ENCODE assay signal across 1 cellular context in the genomic region with DNA sequence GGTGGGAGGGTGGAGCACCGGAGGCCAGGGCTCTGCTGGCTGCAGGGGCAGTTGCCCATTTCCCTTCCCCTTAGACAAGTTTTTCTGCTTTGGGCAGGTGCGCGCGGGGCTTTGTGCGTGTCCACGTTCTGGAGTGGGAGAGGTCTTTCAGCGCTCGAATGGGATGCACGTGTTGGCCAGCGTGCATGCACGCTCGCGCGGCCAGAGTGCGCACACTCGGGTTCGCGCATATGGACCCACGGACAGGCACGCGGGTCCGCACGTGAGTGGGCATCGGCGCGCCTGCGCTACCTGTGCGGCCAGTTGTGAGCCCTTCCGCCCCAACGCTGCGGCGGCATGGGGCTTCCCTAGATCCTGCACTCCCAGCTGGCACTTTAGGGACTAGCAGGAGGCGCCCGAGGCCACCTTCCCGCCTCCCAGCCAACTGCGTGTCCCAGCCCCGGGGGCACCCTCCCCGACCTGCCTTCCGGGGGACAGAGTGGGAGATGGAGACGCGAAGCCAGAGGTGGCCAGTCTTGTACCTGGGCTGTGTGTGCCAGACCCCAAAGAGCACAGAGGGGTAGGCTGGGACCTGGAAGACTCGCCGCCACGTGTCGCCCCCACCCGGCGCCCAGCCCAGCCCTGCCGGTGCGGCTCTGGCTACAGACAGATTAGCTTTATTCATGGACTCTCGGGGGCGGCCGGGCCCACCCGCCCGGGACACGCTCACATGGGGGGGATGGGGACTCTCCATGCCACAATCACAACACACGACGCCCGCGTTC.
TF ChIP-seq lines count a peak whose summit lies in the region.

No MANE protein-coding gene starts in this region.

TF ChIP-seq in HCT116, 20 proteins besides CTCF, POLR2A, EP300 and RAD21:
- TF ChIP-seq POLR2AphosphoS5 (IDR thresholded peaks at IDR 0.05; ENCODE audit: low read depth, low read length) (no peak), EGR1 (IDR thresholded peaks at IDR 0.05; ENCODE audit: low read depth) (no peak), ELF1 (IDR thresholded peaks at IDR 0.05; ENCODE audit: borderline replicate concordance, low read depth) (no peak), SP1 (IDR thresholded peaks at IDR 0.05; ENCODE audit: low read depth) (no peak), ZFX (IDR thresholded peaks at IDR 0.05) (no peak)
- TF ChIP-seq, protein P1, sequence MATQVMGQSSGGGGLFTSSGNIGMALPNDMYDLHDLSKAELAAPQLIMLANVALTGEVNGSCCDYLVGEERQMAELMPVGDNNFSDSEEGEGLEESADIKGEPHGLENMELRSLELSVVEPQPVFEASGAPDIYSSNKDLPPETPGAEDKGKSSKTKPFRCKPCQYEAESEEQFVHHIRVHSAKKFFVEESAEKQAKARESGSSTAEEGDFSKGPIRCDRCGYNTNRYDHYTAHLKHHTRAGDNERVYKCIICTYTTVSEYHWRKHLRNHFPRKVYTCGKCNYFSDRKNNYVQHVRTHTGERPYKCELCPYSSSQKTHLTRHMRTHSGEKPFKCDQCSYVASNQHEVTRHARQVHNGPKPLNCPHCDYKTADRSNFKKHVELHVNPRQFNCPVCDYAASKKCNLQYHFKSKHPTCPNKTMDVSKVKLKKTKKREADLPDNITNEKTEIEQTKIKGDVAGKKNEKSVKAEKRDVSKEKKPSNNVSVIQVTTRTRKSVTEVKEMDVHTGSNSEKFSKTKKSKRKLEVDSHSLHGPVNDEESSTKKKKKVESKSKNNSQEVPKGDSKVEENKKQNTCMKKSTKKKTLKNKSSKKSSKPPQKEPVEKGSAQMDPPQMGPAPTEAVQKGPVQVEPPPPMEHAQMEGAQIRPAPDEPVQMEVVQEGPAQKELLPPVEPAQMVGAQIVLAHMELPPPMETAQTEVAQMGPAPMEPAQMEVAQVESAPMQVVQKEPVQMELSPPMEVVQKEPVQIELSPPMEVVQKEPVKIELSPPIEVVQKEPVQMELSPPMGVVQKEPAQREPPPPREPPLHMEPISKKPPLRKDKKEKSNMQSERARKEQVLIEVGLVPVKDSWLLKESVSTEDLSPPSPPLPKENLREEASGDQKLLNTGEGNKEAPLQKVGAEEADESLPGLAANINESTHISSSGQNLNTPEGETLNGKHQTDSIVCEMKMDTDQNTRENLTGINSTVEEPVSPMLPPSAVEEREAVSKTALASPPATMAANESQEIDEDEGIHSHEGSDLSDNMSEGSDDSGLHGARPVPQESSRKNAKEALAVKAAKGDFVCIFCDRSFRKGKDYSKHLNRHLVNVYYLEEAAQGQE (IDR thresholded peaks at IDR 0.05; ENCODE audit: low read depth): no peak
- TF ChIP-seq, protein P2, sequence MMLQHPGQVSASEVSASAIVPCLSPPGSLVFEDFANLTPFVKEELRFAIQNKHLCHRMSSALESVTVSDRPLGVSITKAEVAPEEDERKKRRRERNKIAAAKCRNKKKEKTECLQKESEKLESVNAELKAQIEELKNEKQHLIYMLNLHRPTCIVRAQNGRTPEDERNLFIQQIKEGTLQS (IDR thresholded peaks at IDR 0.05): no peak
